Comparison of ENCODE assay signal across 32 cellular contexts in the genomic region with DNA sequence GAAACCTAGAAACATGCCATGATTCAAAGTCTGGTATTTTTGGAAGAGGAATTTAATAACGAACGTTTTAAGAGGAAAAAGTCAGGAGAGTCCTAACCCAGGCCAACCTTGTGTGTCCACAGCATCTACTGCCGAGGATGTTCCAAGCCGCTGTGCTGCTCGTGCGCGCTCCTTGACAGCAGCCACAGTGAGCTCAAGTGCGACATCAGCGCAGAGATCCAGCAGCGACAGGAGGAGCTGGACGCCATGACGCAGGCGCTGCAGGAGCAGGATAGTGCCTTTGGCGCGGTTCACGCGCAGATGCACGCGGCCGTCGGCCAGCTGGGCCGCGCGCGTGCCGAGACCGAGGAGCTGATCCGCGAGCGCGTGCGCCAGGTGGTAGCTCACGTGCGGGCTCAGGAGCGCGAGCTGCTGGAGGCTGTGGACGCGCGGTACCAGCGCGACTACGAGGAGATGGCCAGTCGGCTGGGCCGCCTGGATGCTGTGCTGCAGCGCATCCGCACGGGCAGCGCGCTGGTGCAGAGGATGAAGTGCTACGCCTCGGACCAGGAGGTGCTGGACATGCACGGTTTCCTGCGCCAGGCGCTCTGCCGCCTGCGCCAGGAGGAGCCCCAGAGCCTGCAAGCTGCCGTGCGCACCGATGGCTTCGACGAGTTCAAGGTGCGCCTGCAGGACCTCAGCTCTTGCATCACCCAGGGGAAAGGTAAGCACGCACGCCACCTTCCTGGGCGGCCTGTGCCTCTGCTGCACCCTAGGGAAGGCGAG. TPM values are rescaled to one million over a fixed set of nuclear protein-coding genes. Genes with fewer than 3 reads are reported as not detected.
"Had no signal": no experiment of that assay in that cellular context is flagged by ENCODE, and none has a peak within 500 bp of the region (broad histone marks: within the 10 kb centered on the region; RNA-seq: fewer than 3 reads in every experiment).

No MANE protein-coding gene starts in this region.

- DNase-seq: activated CD4-positive, alpha-beta memory T cell treated with anti-CD3 and anti-CD28 coated beads for 36 hours; activated CD4-positive, alpha-beta T cell treated with anti-CD3 and anti-CD28 coated beads, Interleukin-2, amount 10 ng/mL, durations not matched to agents 24 days and 14 days; activated CD4-positive, CD25-positive, alpha-beta regulatory T cell treated with anti-CD3 and anti-CD28 coated beads, Interleukin-2, amount 50 U/mL, for 72 hours; activated CD8-positive, alpha-beta memory T cell treated with anti-CD3 and anti-CD28 coated beads, Interleukin-2, amount 50 U/mL, for 48 hours; activated naive CD4-positive, alpha-beta T cell treated with anti-CD3 and anti-CD28 coated beads, Interleukin-2, amount 10 ng/mL, durations not matched to agents 7 days and 5 days; activated naive CD8-positive, alpha-beta T cell treated with anti-CD3 and anti-CD28 coated beads, Interleukin-2, amount 10 ng/mL, durations not matched to agents 7 days and 5 days; activated T-cell treated with anti-CD3 and anti-CD28 coated beads, Interleukin-2, amount 50 U/mL, for 48 hours; brain microvascular endothelial cell; dorsolateral prefrontal cortex; effector memory CD8-positive, alpha-beta T cell; hippocampal formation; left cardiac atrium; left ventricle myocardium superior; nephron progenitor cell; psoas muscle; sigmoid colon; small intestine; stimulated activated CD4-positive, alpha-beta T cell treated with anti-CD3 and anti-CD28 coated beads, Interleukin-4, amount 100 ng/mL, for 24 hours; T-helper 2 cell had no signal

- H3K27me3 ChIP-seq: brain microvascular endothelial cell, dorsolateral prefrontal cortex, pancreas, sigmoid colon, vagina had no signal

- H3K27me3 Mint-ChIP-seq: activated CD4-positive, alpha-beta memory T cell treated with anti-CD3 and anti-CD28 coated beads for 36 hours; activated CD4-positive, alpha-beta T cell treated with anti-CD3 and anti-CD28 coated beads, Interleukin-2, amount 10 ng/mL, durations not matched to agents 24 days and 14 days; activated naive CD4-positive, alpha-beta T cell treated with anti-CD3 and anti-CD28 coated beads, Interleukin-2, amount 10 ng/mL, durations not matched to agents 7 days and 5 days; activated naive CD8-positive, alpha-beta T cell treated with anti-CD3 and anti-CD28 coated beads, Interleukin-2, amount 10 ng/mL, durations not matched to agents 7 days and 5 days; effector memory CD8-positive, alpha-beta T cell; stimulated activated memory B cell treated with anti-CD40 and anti-IgM and Interleukin-4, amounts not matched to agents 10 μg/mL and 1 μg/mL and 100 μg/mL, for 72 hours; type B pancreatic cell had no signal

- H3K4me3 ChIP-seq: coronary artery, dorsolateral prefrontal cortex, pancreas, psoas muscle, sigmoid colon, thoracic aorta, vagina had no signal

- H3K9me3 Mint-ChIP-seq: activated CD4-positive, alpha-beta memory T cell treated with anti-CD3 and anti-CD28 coated beads for 36 hours; activated CD4-positive, alpha-beta T cell treated with anti-CD3 and anti-CD28 coated beads, Interleukin-2, amount 10 ng/mL, durations not matched to agents 24 days and 14 days; activated naive CD4-positive, alpha-beta T cell treated with anti-CD3 and anti-CD28 coated beads, Interleukin-2, amount 10 ng/mL, durations not matched to agents 7 days and 5 days; activated naive CD8-positive, alpha-beta T cell treated with anti-CD3 and anti-CD28 coated beads, Interleukin-2, amount 10 ng/mL, durations not matched to agents 7 days and 5 days; activated T-helper 2 cell treated with anti-CD3 and anti-CD28 coated beads, Interferon-gamma antibody, Interleukin-2, Interleukin-4, amounts not matched to agents 10 μg/mL and 5 μg/mL and 100 μg/mL, durations not matched to agents 14 hours and 24 hours and 36 hours; effector memory CD8-positive, alpha-beta T cell; stimulated activated memory B cell treated with anti-CD40 and anti-IgM and Interleukin-4, amounts not matched to agents 10 μg/mL and 1 μg/mL and 100 μg/mL, for 72 hours; type B pancreatic cell had no signal

- H3K4me1 Mint-ChIP-seq: nephron progenitor cell; stimulated activated memory B cell treated with anti-CD40 and anti-IgM and Interleukin-4, amounts not matched to agents 10 μg/mL and 1 μg/mL and 100 μg/mL, for 72 hours had no signal

- H3K27ac ChIP-seq: brain microvascular endothelial cell, coronary artery, dorsolateral prefrontal cortex, pancreas, psoas muscle, thoracic aorta, vagina had no signal

- H3K27ac Mint-ChIP-seq: activated CD4-positive, alpha-beta memory T cell treated with anti-CD3 and anti-CD28 coated beads for 36 hours; activated naive CD8-positive, alpha-beta T cell treated with anti-CD3 and anti-CD28 coated beads, Interleukin-2, amount 10 ng/mL, durations not matched to agents 7 days and 5 days; activated T-helper 2 cell treated with anti-CD3 and anti-CD28 coated beads, Interferon-gamma antibody, Interleukin-2, Interleukin-4, amounts not matched to agents 10 μg/mL and 5 μg/mL and 100 μg/mL, durations not matched to agents 14 hours and 24 hours and 36 hours; nephron progenitor cell; stimulated activated memory B cell treated with anti-CD40 and anti-IgM and Interleukin-4, amounts not matched to agents 10 μg/mL and 1 μg/mL and 100 μg/mL, for 72 hours; type B pancreatic cell had no signal

- H3K4me1 ChIP-seq: pancreas, psoas muscle had no signal

- H3K4me3 Mint-ChIP-seq: activated CD4-positive, alpha-beta memory T cell treated with anti-CD3 and anti-CD28 coated beads for 36 hours; activated CD4-positive, alpha-beta T cell treated with anti-CD3 and anti-CD28 coated beads, Interleukin-2, amount 10 ng/mL, durations not matched to agents 24 days and 14 days; activated naive CD4-positive, alpha-beta T cell treated with anti-CD3 and anti-CD28 coated beads, Interleukin-2, amount 10 ng/mL, durations not matched to agents 7 days and 5 days; activated naive CD8-positive, alpha-beta T cell treated with anti-CD3 and anti-CD28 coated beads, Interleukin-2, amount 10 ng/mL, durations not matched to agents 7 days and 5 days; effector memory CD8-positive, alpha-beta T cell; nephron progenitor cell; stimulated activated memory B cell treated with anti-CD40 and anti-IgM and Interleukin-4, amounts not matched to agents 10 μg/mL and 1 μg/mL and 100 μg/mL, for 72 hours; type B pancreatic cell had no signal

- H3K9me3 ChIP-seq: pancreas, psoas muscle, sigmoid colon, thoracic aorta, vagina had no signal

- ATAC-seq: effector memory CD8-positive, alpha-beta T cell; esophagus mucosa; left ventricle myocardium superior; pancreas; psoas muscle; stimulated activated memory B cell treated with anti-CD40 and anti-IgM and Interleukin-4, amounts not matched to agents 10 μg/mL and 1 μg/mL and 100 μg/mL, for 72 hours had no signal

RNA-seq across cellular contexts. Expression of a gene that starts 59.5 kb away (rescaled TPM):
- total RNA-seq: activated CD4-positive, alpha-beta memory T cell treated with anti-CD3 and anti-CD28 coated beads for 36 hours; activated CD4-positive, alpha-beta T cell treated with anti-CD3 and anti-CD28 coated beads, Interleukin-2, amount 10 ng/mL, durations not matched to agents 24 days and 14 days; activated T-helper 2 cell treated with anti-CD3 and anti-CD28 coated beads, Interferon-gamma antibody, Interleukin-2, Interleukin-4, amounts not matched to agents 10 μg/mL and 5 μg/mL and 100 μg/mL, durations not matched to agents 14 hours and 24 hours and 36 hours; cardiac septum; endothelial cell of umbilical vein; left cardiac atrium; left ventricle myocardium superior; lung microvascular endothelial cell; mucosa of gallbladder; pancreas; sigmoid colon had no signal
- polyA plus RNA-seq: endothelial cell of umbilical vein, keratinocyte, pancreas, sigmoid colon had no signal
